Comparison of ENCODE assay signal across 16 cellular contexts in the genomic region with DNA sequence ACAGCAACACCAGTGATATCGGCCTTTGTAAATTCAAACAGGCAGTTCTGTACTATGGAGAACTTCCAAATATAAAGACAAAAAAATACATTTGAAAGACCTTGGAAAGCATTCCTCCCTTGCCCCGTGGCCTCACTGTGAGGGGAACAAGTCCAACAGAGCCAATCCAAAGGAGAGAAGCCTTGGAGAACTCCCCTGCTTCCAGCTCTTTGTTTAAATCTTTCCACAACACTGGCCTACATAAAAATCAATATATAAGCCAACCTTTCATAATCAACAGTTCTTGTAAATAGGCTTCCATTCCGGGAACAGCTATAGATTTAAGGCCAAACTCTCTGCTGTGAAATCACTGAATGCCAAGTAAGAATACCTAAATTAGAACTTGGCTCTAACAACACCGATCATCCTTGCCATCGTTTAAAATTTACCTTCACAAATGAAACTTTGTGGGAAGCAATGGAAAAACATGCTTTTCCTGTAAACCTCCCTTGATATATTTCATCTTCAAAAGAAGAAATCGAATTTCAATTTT.
DNase-seq lines count a peak whose midpoint lies in the region; ATAC-seq, FAIRE-seq and TF ChIP-seq lines count a peak whose summit lies in the region.
"Had no signal": no experiment of that assay in that cellular context is flagged by ENCODE, and none has a peak within 500 bp of the region (broad histone marks: within the 10 kb centered on the region; RNA-seq: fewer than 3 reads in every experiment).

No MANE protein-coding gene starts in this region.

- H3K27ac ChIP-seq in liver (ENCODE audit: low read depth in 1 of 2, low read length in 2 of 2), result no peak overlapping the region
- H3K27ac ChIP-seq in HepG2 (ENCODE audit: extremely low read length, insufficient read depth, low read length), result no peak overlapping the region
- H3K27ac ChIP-seq in angular gyrus (ENCODE audit: low read depth, low read length), result peak overlapping the region; percentile 49
- H3K27ac ChIP-seq in keratinocyte (ENCODE audit: control insufficient read depth, insufficient read depth, low read length), result no peak overlapping the region
- H3K27ac ChIP-seq in trophoblast cell (ENCODE audit: low read depth, low read length), result no peak overlapping the region
- H3K27ac ChIP-seq: BLaER1 treated with 17β-estradiol and CSF1 and Interleukin-3, amounts not matched to agents 10 nM and 100 nM had no signal

- intact Hi-C loops in HepG2 (cut with micrococcal nuclease; ENCODE audit: unreplicated experiment), result no loop called here

- H3K36me3 ChIP-seq in liver (ENCODE audit: control insufficient read depth in 4 of 4, insufficient read depth in 3 of 4, low read depth in 1 of 4, low read length in 3 of 4), result no peaks in the 10 kb centered on the region
- no peaks in the 10 kb centered on the region for H3K36me3 ChIP-seq in HepG2 (replicated peaks in 1 of 2; ENCODE audit: control insufficient read depth in 1 of 2, insufficient read depth in 2 of 2, low read length in 2 of 2)
- H3K36me3 ChIP-seq in keratinocyte (ENCODE audit: control insufficient read depth in 2 of 2, extremely low read depth in 1 of 2, insufficient read depth in 2 of 2, low read length in 2 of 2), result no peaks in the 10 kb centered on the region
- no peaks in the 10 kb centered on the region for H3K36me3 ChIP-seq in trophoblast cell (ENCODE audit: control insufficient read depth in 1 of 2, insufficient read depth in 2 of 2, low read length in 2 of 2)
- H3K36me3 ChIP-seq: BLaER1 treated with 17β-estradiol and CSF1 and Interleukin-3, amounts not matched to agents 10 nM and 100 nM had no signal

- H2BK5ac ChIP-seq in trophoblast cell (ENCODE audit: low read depth, low read length, poor library complexity), result no peak overlapping the region

- FAIRE-seq in HepG2 (lab: Jason Lieb, UNC) (no peak), keratinocyte (lab: Jason Lieb, UNC) (no peak)
- FAIRE-seq: GM12878, H1 had no signal

- H2AFZ ChIP-seq in HepG2 (ENCODE audit: low read length) (no peak overlapping the region), keratinocyte (ENCODE audit: control insufficient read depth, low read length) (peak overlapping the region; percentile 20), trophoblast cell (ENCODE audit: insufficient read depth, low read length, poor library complexity) (no peak overlapping the region)

- no peak overlapping the region for H3K4me2 ChIP-seq in HepG2 (ENCODE audit: low read depth, low read length)
- no peak overlapping the region for H3K4me2 ChIP-seq in keratinocyte (ENCODE audit: control insufficient read depth, extremely low read depth, insufficient read depth, low read depth, low read length)
- H3K4me2 ChIP-seq in trophoblast cell (ENCODE audit: low read length), result no peak overlapping the region
- H3K4me2 ChIP-seq: BLaER1 treated with 17β-estradiol and CSF1 and Interleukin-3, amounts not matched to agents 10 nM and 100 nM had no signal

- in situ Hi-C loops in HepG2 (cut with HindIII; ENCODE audit: extremely low pct_ligation_motif_present, low pct_unique_long_range_greater_than_20kb), result no loop called here

- H4K12ac ChIP-seq in trophoblast cell (ENCODE audit: low read depth, low read length), result no peak overlapping the region

- no peak for TF ChIP-seq POLR2A in HepG2 (IDR thresholded peaks at IDR 0.05; ENCODE audit: insufficient read depth in 1 of 2, low read depth in 2 of 2, low read length in 2 of 2)

- H4K91ac ChIP-seq in trophoblast cell (ENCODE audit: low read depth, low read length), result no peak overlapping the region

- no peak overlapping the region for H2BK120ac ChIP-seq in trophoblast cell (ENCODE audit: insufficient read depth, low read length, poor library complexity)

- H3K18ac ChIP-seq in trophoblast cell (ENCODE audit: low read length), result no peak overlapping the region

- TF ChIP-seq RAD21 in liver (IDR thresholded peaks at IDR 0.05) (no peak), HepG2 (CRISPR knock-in tag; IDR thresholded peaks at IDR 0.05) (no peak)

- 50% methylated on average over 6 of the region's 6 CpGs for WGBS in liver
- 33% methylated on average over 6 of the region's 6 CpGs for WGBS in HepG2 (ENCODE audit: low lambda C conversion rate)
- WGBS in trophoblast cell (ENCODE audit: extremely low coverage, insufficient coverage, insufficient read length), result no CpG with 5 or more reads among the region's 6 CpGs

- H2AK5ac ChIP-seq in trophoblast cell (ENCODE audit: low read length), result no peak overlapping the region

- H3K79me2 ChIP-seq in HepG2 (ENCODE audit: insufficient read depth, low read length), result no peaks in the 10 kb centered on the region
- H3K79me2 ChIP-seq in keratinocyte (ENCODE audit: control insufficient read depth, insufficient read depth, low read length), result no peaks in the 10 kb centered on the region
- H3K79me2 ChIP-seq in trophoblast cell (ENCODE audit: control insufficient read depth, insufficient read depth, low read length, poor library complexity), result no peaks in the 10 kb centered on the region

- TF ChIP-seq CTCF in liver (IDR thresholded peaks at IDR 0.05; ENCODE audit: low read depth, low read length, missing input control) (no peak), HepG2 (CRISPR knock-in tag; IDR thresholded peaks at IDR 0.05) (no peak), keratinocyte (optimal IDR thresholded peaks at IDR 0.05 in 1 of 3, IDR thresholded peaks at IDR 0.05 in 1 of 3, conservative IDR thresholded peaks at IDR 0.05 in 1 of 3; ENCODE audit: extremely low read depth in 1 of 3, insufficient read depth in 2 of 3, low read length in 3 of 3) (no peak)

- dilution Hi-C loops in keratinocyte (cut with MboI; ENCODE audit: extremely low pct_ligation_motif_present, low sequenced_read_pairs), result no loop called here

- TF ChIP-seq EP300 in HepG2 (IDR thresholded peaks at IDR 0.05; ENCODE audit: low read depth in 2 of 2, low read length in 2 of 2) (no peak), HepG2 (CRISPR knock-in tag; IDR thresholded peaks at IDR 0.05; ENCODE audit: borderline replicate concordance) (no peak)

- H2BK12ac ChIP-seq in trophoblast cell (ENCODE audit: low read length), result no peak overlapping the region

- DNase-seq in HepG2 (ENCODE audit: low spot score) (no peak), keratinocyte (ENCODE audit: low read depth, low spot score) (no peak), SW 1271 (lab: John Stamatoyannopoulos, UW) (no peak), trophoblast cell (no peak)
- no peak for DNase-seq in stimulated activated naive CD4-positive, alpha-beta T cell (lab: John Stamatoyannopoulos, UW)
- DNase-seq: 8988T; Calu3; CD8-positive, alpha-beta T cell; DMS79 treated with DMSO at 0.1 percent for 48 hours; H9 had no signal

- no peak overlapping the region for H3K14ac ChIP-seq in trophoblast cell (ENCODE audit: low read length)

- H3K9ac ChIP-seq in liver (ENCODE audit: low read depth in 1 of 2, low read length in 2 of 2) (no peak overlapping the region), HepG2 (ENCODE audit: insufficient read depth, low read depth, low read length) (no peak overlapping the region), keratinocyte (ENCODE audit: control insufficient read depth, extremely low read depth, insufficient read depth, low read length) (no peak overlapping the region), trophoblast cell (ENCODE audit: low read length) (no peak overlapping the region)
- H3K9ac ChIP-seq: BLaER1 treated with 17β-estradiol and CSF1 and Interleukin-3, amounts not matched to agents 10 nM and 100 nM had no signal

- H4K20me1 ChIP-seq in HepG2 (ENCODE audit: insufficient read depth, low read length) (no peaks in the 10 kb centered on the region), keratinocyte (ENCODE audit: control insufficient read depth, extremely low read depth, insufficient read depth, low read length) (no peaks in the 10 kb centered on the region)
- H4K20me1 ChIP-seq: BLaER1 treated with 17β-estradiol and CSF1 and Interleukin-3, amounts not matched to agents 10 nM and 100 nM had no signal

- H3K23ac ChIP-seq in trophoblast cell (ENCODE audit: low read length), result no peak overlapping the region

- H3K27me3 ChIP-seq in liver (ENCODE audit: control insufficient read depth in 4 of 4, insufficient read depth in 4 of 4, low read length in 3 of 4) (no peaks in the 10 kb centered on the region), HepG2 (ENCODE audit: control insufficient read depth in 1 of 2, insufficient read depth in 2 of 2, low read length in 2 of 2) (no peaks in the 10 kb centered on the region; a peak in 1 of 5 replicates), keratinocyte (ENCODE audit: control insufficient read depth, extremely low read depth, insufficient read depth, low read length) (no peaks in the 10 kb centered on the region), trophoblast cell (ENCODE audit: insufficient read depth, low read length) (no peaks in the 10 kb centered on the region)
- H3K27me3 ChIP-seq: BLaER1 treated with 17β-estradiol and CSF1 and Interleukin-3, amounts not matched to agents 10 nM and 100 nM had no signal

- CTCF ChIA-PET in HepG2 (lab: Yijun Ruan, JAX; ENCODE audit: low intra/inter-chr PET ratio, low total read pairs), result no interaction called here

- no peak for ATAC-seq in HepG2
- ATAC-seq in HG02885 (IDR thresholded peaks at IDR 0.05; ENCODE audit: poor library complexity, unreplicated experiment), result no peak
- ATAC-seq: CD8-positive, alpha-beta T cell; GM12878 had no signal

- H3K9me3 ChIP-seq in liver (ENCODE audit: control insufficient read depth in 4 of 4, low read length in 3 of 4), result no peaks in the 10 kb centered on the region
- no peaks in the 10 kb centered on the region for H3K9me3 ChIP-seq in HepG2 (ENCODE audit: low read length)
- H3K9me3 ChIP-seq in keratinocyte (ENCODE audit: control insufficient read depth, low read depth, low read length), result no peaks in the 10 kb centered on the region
- H3K9me3 ChIP-seq in trophoblast cell (ENCODE audit: insufficient read depth, low read depth, low read length), result no peaks in the 10 kb centered on the region
- H3K9me3 ChIP-seq: BLaER1 treated with 17β-estradiol and CSF1 and Interleukin-3, amounts not matched to agents 10 nM and 100 nM had no signal

- no peak overlapping the region for H3K4me3 ChIP-seq in liver (ENCODE audit: low read depth in 1 of 3, low read length in 3 of 3)
- no peak overlapping the region for H3K4me3 ChIP-seq in HepG2 (replicated peaks in 1 of 3; ENCODE audit: insufficient read depth in 1 of 3, low read depth in 2 of 3, low read length in 3 of 3)
- no peak overlapping the region for H3K4me3 ChIP-seq in keratinocyte (ENCODE audit: control insufficient read depth in 2 of 3, extremely low read depth in 1 of 3, insufficient read depth in 2 of 3, low read depth in 1 of 3, low read length in 3 of 3)
- H3K4me3 ChIP-seq in trophoblast cell (ENCODE audit: low read depth, low read length), result no peak overlapping the region
- H3K4me3 ChIP-seq: BLaER1 treated with 17β-estradiol and CSF1 and Interleukin-3, amounts not matched to agents 10 nM and 100 nM; GM12878 had no signal

- H3K4me1 ChIP-seq in liver (ENCODE audit: control insufficient read depth in 4 of 4, insufficient read depth in 4 of 4, low read length in 3 of 4), result no peaks in the 10 kb centered on the region
- peaks cover 7% of the 10 kb centered on the region; the same call in 1 of the 2 replicates for H3K4me1 ChIP-seq in HepG2 (ENCODE audit: insufficient read depth, low read length)
- H3K4me1 ChIP-seq in keratinocyte (ENCODE audit: control insufficient read depth, extremely low read depth, insufficient read depth, low read length), result peaks cover 17% of the 10 kb centered on the region
- H3K4me1 ChIP-seq in trophoblast cell (ENCODE audit: control insufficient read depth in 1 of 2, insufficient read depth in 2 of 2, low read length in 2 of 2), result peaks cover 0 to 4% of the 10 kb centered on the region in 2 experiments

- POLR2A ChIA-PET in HepG2 (lab: Yijun Ruan, JAX), result no interaction called here

- no peak overlapping the region for H4K8ac ChIP-seq in trophoblast cell (ENCODE audit: low read depth, low read length)

- no peak overlapping the region for H3K4ac ChIP-seq in trophoblast cell (ENCODE audit: low read depth, low read length)

- no TSS peak for BruUV-seq in HepG2 (replicated peaks; lab: Mats Ljungman, UMichigan)

- peaks cover 9% of the 10 kb centered on the region for H3K79me1 ChIP-seq in trophoblast cell (ENCODE audit: low read length)

- peaks cover 2% of the 10 kb centered on the region for H3K9me1 ChIP-seq in keratinocyte (ENCODE audit: control insufficient read depth, extremely low read depth, insufficient read depth, low read length)
